8 cellular contexts compared by ENCODE assay signal in the genomic region with DNA sequence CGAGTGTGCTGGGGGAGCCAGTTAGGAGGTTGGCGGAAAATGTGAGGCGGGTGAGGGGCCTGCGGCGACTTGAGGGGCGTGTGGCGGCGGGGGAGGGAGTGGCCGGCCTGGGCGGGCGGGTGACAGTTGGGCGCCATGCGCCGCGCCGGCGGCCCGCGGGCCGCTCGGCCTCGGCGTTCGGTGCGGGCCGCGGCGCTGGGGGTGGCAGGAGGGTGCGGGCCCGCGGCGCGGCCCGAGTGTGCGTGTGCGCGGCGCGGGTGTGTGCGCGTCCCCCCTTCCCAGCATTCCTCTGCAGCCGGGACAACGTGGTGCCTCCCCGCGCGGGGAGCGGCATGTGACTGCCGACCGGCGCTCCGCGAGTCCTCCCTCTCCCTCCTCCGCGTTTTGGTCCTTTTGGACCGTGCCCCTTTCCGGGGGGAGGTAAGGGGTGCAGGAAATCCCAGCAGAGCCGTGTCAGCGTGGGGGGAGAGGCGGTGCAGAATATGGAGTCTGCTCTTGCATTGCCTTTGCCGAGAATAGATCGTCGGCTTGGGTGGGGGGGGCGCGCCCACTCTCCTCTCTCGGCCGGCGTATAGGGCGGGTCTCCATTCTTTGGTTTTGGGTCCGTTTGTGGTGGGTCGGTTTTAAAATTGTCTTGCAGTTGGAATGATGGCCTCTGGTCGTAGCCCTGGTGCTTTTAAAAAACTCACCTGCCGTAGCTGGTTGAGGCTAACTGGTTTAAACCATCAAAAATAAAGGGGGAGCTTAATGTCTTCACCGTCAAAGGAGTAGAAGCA. TPM values are rescaled to one million over a fixed set of nuclear protein-coding genes. Genes with fewer than 3 reads are reported as not detected.
DNase-seq lines count a peak whose midpoint lies in the region; ATAC-seq and TF ChIP-seq lines count a peak whose summit lies in the region.

No MANE protein-coding gene starts in this region.

- in situ Hi-C loops in GM13977 (cut with MboI; ENCODE audit: low pct_unique_long_range_greater_than_20kb, low sequenced_read_pairs, unreplicated experiment): no loop called here

- H2AFZ ChIP-seq in PC-9 (no peak overlapping the region), neural cell (ENCODE audit: low read depth, low read length) (peak overlapping the region; percentile 69)

- H3F3A ChIP-seq in PC-9 (ENCODE audit: insufficient read depth, low read depth) (0 out of 2 replicates have a peak, but pooled peaks cover 5% of the 10 kb centered on the region), neural cell (ENCODE audit: insufficient read depth, low read length, poor library complexity, severe bottlenecking) (no peaks in the 10 kb centered on the region)

- H3K27ac ChIP-seq in PC-9 (peak overlapping the region; percentile 75), neural cell (ENCODE audit: low read length) (peak overlapping the region; percentile 87), temporal lobe (ENCODE audit: low read depth, low read length) (peak overlapping the region; percentile 80)

- TF ChIP-seq EP300 in neural cell (conservative IDR thresholded peaks at IDR 0.05; ENCODE audit: poor library complexity, severe bottlenecking): no peak

- peak overlapping the region; percentile 93 for H3K9ac ChIP-seq in neural cell (ENCODE audit: low read length)

- peaks cover 80% of the 10 kb centered on the region for H3K79me2 ChIP-seq in PC-9 (ENCODE audit: low read depth)
- peaks cover 61% of the 10 kb centered on the region for H3K79me2 ChIP-seq in neural cell (replicated peaks; ENCODE audit: insufficient read depth, low read length)

- peak overlapping the region; percentile 77 for H3K4me3 ChIP-seq in PC-9
- peak overlapping the region; percentile 64 to 92 for H3K4me3 ChIP-seq in foreskin fibroblast (ENCODE audit: low read depth in 1 of 2, low read length in 2 of 2)
- peak overlapping the region; percentile 96 for H3K4me3 ChIP-seq in neural cell (ENCODE audit: low read length)

- peaks cover 52% of the 10 kb centered on the region for H4K20me1 ChIP-seq in PC-9 (ENCODE audit: insufficient read depth)
- H4K20me1 ChIP-seq in neural cell (ENCODE audit: insufficient read depth): peaks cover 9% of the 10 kb centered on the region

- no peak for TF ChIP-seq CTCF in GM13977 (IDR thresholded peaks at IDR 0.05; ENCODE audit: extremely low read depth, insufficient read depth, missing control alignments)
- TF ChIP-seq CTCF in PC-9 (conservative IDR thresholded peaks at IDR 0.05): no peak
- TF ChIP-seq CTCF in foreskin fibroblast (IDR thresholded peaks at IDR 0.05; ENCODE audit: low read depth, low read length): no peak
- TF ChIP-seq CTCF in neural cell (IDR thresholded peaks at IDR 0.05; ENCODE audit: poor library complexity, severe bottlenecking): no peak

- no peak for TF ChIP-seq RAD21 in neural cell (conservative IDR thresholded peaks at IDR 0.05)

- intact Hi-C loops in PC-9 (cut with micrococcal nuclease; ENCODE audit: unreplicated experiment): loop anchor here (5.0 kb wide), 1 partner anchor 310 kb away; a partner anchor contains a TSS

- ATAC-seq in HG02798 (IDR thresholded peaks at IDR 0.05; ENCODE audit: poor library complexity, unreplicated experiment): no peak
- no peak for ATAC-seq in GM21526 (IDR thresholded peaks at IDR 0.05; ENCODE audit: low FRiP score, unreplicated experiment)

- POLR2A ChIA-PET in PC-9 (lab: Charles Lee; ENCODE audit: unreplicated experiment): interaction anchor here (0.6 kb wide), 1 partner anchor 43 kb away, joined by 4 read pairs; no protein-coding TSS in a partner anchor

- H3K36me3 ChIP-seq in PC-9 (ENCODE audit: low read depth) (no peaks in the 10 kb centered on the region), neural cell (ENCODE audit: insufficient read depth, low read length) (no peaks in the 10 kb centered on the region)

- H3K9me2 ChIP-seq in PC-9 (ENCODE audit: insufficient read depth): no peaks in the 10 kb centered on the region
- no peaks in the 10 kb centered on the region for H3K9me2 ChIP-seq in neural cell (ENCODE audit: insufficient read depth, low read length)

- BruUV-seq in PC-9 (replicated peaks; lab: Mats Ljungman, UMichigan): no TSS peak

- CTCF ChIA-PET in PC-9 (lab: Charles Lee): no interaction called here

- DNase-seq in GM13977 (ENCODE audit: low spot score): peak; percentile 59
- DNase-seq in PC-9: peak; percentile 34 to 50
- DNase-seq in activated gamma-delta T cell (lab: John Stamatoyannopoulos, UW): peak; percentile 42
- DNase-seq in foreskin fibroblast: peak; percentile 57 to 79

- H3K9me3 ChIP-seq in PC-9 (ENCODE audit: insufficient read depth, low read depth): no peaks in the 10 kb centered on the region
- no peaks in the 10 kb centered on the region for H3K9me3 ChIP-seq in neural cell (ENCODE audit: low read length)

- H3K4me1 ChIP-seq in PC-9 (replicated peaks; ENCODE audit: insufficient read depth): peaks cover 53% of the 10 kb centered on the region

- H3K4me2 ChIP-seq in PC-9: peak overlapping the region; percentile 90
- H3K4me2 ChIP-seq in neural cell (ENCODE audit: low read length): peak overlapping the region; percentile 57

- H3K27me3 ChIP-seq in PC-9 (ENCODE audit: insufficient read depth, low read depth): no peaks in the 10 kb centered on the region
- no peaks in the 10 kb centered on the region for H3K27me3 ChIP-seq in neural cell (ENCODE audit: insufficient read depth, low read depth, low read length)

TF ChIP-seq in neural cell, 6 proteins besides CTCF, POLR2A, EP300 and RAD21:
- no peak for TF ChIP-seq TAF1 (IDR thresholded peaks at IDR 0.05; ENCODE audit: low read depth)
- no peak for TF ChIP-seq EZH2 (IDR thresholded peaks at IDR 0.05; ENCODE audit: borderline replicate concordance, insufficient read depth, low read length, poor library complexity, severe bottlenecking)
- peak; percentile 27 for TF ChIP-seq SMC3 (conservative IDR thresholded peaks at IDR 0.05; ENCODE audit: poor library complexity)
- peak; percentile 93 for TF ChIP-seq MXI1 (conservative IDR thresholded peaks at IDR 0.05; ENCODE audit: poor library complexity, severe bottlenecking)
- TF ChIP-seq, protein P1, sequence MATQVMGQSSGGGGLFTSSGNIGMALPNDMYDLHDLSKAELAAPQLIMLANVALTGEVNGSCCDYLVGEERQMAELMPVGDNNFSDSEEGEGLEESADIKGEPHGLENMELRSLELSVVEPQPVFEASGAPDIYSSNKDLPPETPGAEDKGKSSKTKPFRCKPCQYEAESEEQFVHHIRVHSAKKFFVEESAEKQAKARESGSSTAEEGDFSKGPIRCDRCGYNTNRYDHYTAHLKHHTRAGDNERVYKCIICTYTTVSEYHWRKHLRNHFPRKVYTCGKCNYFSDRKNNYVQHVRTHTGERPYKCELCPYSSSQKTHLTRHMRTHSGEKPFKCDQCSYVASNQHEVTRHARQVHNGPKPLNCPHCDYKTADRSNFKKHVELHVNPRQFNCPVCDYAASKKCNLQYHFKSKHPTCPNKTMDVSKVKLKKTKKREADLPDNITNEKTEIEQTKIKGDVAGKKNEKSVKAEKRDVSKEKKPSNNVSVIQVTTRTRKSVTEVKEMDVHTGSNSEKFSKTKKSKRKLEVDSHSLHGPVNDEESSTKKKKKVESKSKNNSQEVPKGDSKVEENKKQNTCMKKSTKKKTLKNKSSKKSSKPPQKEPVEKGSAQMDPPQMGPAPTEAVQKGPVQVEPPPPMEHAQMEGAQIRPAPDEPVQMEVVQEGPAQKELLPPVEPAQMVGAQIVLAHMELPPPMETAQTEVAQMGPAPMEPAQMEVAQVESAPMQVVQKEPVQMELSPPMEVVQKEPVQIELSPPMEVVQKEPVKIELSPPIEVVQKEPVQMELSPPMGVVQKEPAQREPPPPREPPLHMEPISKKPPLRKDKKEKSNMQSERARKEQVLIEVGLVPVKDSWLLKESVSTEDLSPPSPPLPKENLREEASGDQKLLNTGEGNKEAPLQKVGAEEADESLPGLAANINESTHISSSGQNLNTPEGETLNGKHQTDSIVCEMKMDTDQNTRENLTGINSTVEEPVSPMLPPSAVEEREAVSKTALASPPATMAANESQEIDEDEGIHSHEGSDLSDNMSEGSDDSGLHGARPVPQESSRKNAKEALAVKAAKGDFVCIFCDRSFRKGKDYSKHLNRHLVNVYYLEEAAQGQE (IDR thresholded peaks at IDR 0.05; ENCODE audit: borderline replicate concordance): peak; percentile 21
- peak; percentile 54 for TF ChIP-seq POLR2AphosphoS5 (IDR thresholded peaks at IDR 0.05)
TF ChIP-seq in neural cell: peak in this region for 4.

RNA-seq across cellular contexts. Expression of a gene that starts 1.9 kb away (rescaled TPM):
- total RNA-seq in PC-9 (2021) (232 and 290 TPM in 2 replicates), temporal lobe (45.5 TPM)
- 28.8 and 36.1 TPM in 2 replicates for polyA plus RNA-seq in neural cell
- polyA minus RNA-seq in neural cell: 64.3 and 74.0 TPM in 2 replicates
